In the genomic region with DNA sequence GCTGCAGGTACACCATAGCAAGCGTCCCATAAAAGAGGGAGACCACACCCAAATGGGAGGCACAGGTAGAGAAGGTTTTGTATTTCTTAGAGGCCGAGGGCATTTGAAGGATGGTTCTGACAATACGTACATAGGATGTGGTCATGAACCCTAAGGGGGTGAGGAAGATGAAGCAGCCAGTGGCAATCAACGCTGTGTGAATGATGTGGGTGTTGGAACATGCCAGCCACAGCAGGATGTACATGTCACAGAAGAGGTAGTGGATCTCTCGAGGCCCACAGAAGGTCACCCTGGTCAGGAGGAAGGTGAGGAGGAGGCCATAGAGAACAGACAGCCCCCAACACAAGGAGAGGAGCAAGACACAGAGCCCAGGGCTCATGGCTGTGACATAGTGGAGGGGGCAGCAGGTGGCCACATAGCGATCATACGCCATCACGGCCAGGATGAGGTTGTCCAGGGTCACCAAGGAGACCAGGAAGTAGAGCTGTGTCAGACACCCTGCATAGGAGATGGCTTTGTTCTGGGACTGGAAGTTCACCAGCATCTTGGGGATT, we compare ENCODE assay signal across 9 cellular contexts. TPM values are rescaled to one million over a fixed set of nuclear protein-coding genes. Genes with fewer than 3 reads are reported as not detected.
"Had no signal": no experiment of that assay in that cellular context is flagged by ENCODE, and none has a peak within 500 bp of the region (broad histone marks: within the 10 kb centered on the region; RNA-seq: fewer than 3 reads in every experiment).

No MANE protein-coding gene starts in this region.

RNA-seq across cellular contexts. Expression of a gene that starts 0.5 kb away (rescaled TPM):
- total RNA-seq: LHCN-M2, MCF 10A, NCI-H460, OCI-LY7, PC-9, Right ventricle myocardium inferior, RPMI7951, SJCRH30, SK-MEL-5 had no signal

RNA-seq across cellular contexts. Expression of a gene that starts 41.3 kb away (rescaled TPM):
- total RNA-seq: LHCN-M2, MCF 10A, NCI-H460, OCI-LY7, PC-9, Right ventricle myocardium inferior, RPMI7951, SJCRH30, SK-MEL-5 had no signal
